ENCODE assay signal across 8 cellular contexts in genomic region chr17:39200957-39201510, GRCh38. TPM values are rescaled to one million over a fixed set of nuclear protein-coding genes. Genes with fewer than 3 reads are reported as not detected.
DNase-seq lines count a peak whose midpoint lies in the region; ATAC-seq and TF ChIP-seq lines count a peak whose summit lies in the region.

No MANE protein-coding gene starts in this region.

- H3K9me3 Mint-ChIP-seq in H9: peaks cover 0 to 7% of the 10 kb centered on the region in 2 experiments; a peak in 1 of 5 replicates
- H3K9me3 Mint-ChIP-seq in T-cell: no peaks in the 10 kb centered on the region

- H3K27ac ChIP-seq in H9 (ENCODE audit: insufficient read length, low read depth, low read length): peak overlapping the region; percentile 75
- H3K27ac ChIP-seq in skeletal muscle tissue (ENCODE audit: low read depth, low read length): peak overlapping the region; percentile 99

- peaks cover 26 to 31% of the 10 kb centered on the region in 2 experiments for H3K4me1 Mint-ChIP-seq in H9
- H3K4me1 Mint-ChIP-seq in T-cell: peaks cover 45 to 56% (median 52%) of the 10 kb centered on the region in 3 donors

- H4K8ac ChIP-seq in H9 (replicated peaks; ENCODE audit: insufficient read length, low read depth, low read length): no peak overlapping the region

- H2BK5ac ChIP-seq in H9 (ENCODE audit: insufficient read length, low read length): no peak overlapping the region

- peak overlapping the region; percentile 98 for H3K4me3 Mint-ChIP-seq in H9
- peak overlapping the region; percentile 91 to 99 (median 98) for H3K4me3 Mint-ChIP-seq in T-cell

- CTCF ChIA-PET in T-cell (lab: Charles Lee): interaction anchor here in 1 of 2 donors (0.7 to 1.1 kb wide), 2 partner anchors 16 to 137 kb away, joined by 3 read pairs; no protein-coding TSS in a partner anchor

- no peak overlapping the region for H3T11ph ChIP-seq in H9 (ENCODE audit: low read length)

- peak overlapping the region; percentile 97; the same call in 1 of the 2 replicates for H3K14ac ChIP-seq in H9 (ENCODE audit: insufficient read depth, low read length)

- peak overlapping the region; percentile 99 for H3K9ac ChIP-seq in H9 (ENCODE audit: extremely low read depth, insufficient read length, low read length)
- H3K9ac ChIP-seq in skeletal muscle tissue (ENCODE audit: low read depth in 1 of 3, low read length in 3 of 3): peak overlapping the region; percentile 86 to 96 (median 91)

- H3K4me1 ChIP-seq in H9 (ENCODE audit: insufficient read depth, low read length) (no peaks in the 10 kb centered on the region; the same call in 1 of the 2 replicates), skeletal muscle tissue (ENCODE audit: control insufficient read depth in 3 of 3, insufficient read depth in 3 of 3, low read length in 3 of 3) (peaks cover 32 to 41% (median 36%) of the 10 kb centered on the region in 3 donors)

- peak overlapping the region; percentile 88 for H3K4me2 ChIP-seq in H9 (ENCODE audit: insufficient read depth, insufficient read length, low read length)

- no peak overlapping the region for H2AFZ ChIP-seq in H9 (ENCODE audit: low read length)

- no peaks in the 10 kb centered on the region for H3K27me3 Mint-ChIP-seq in H9 (ENCODE audit: low read depth)
- H3K27me3 Mint-ChIP-seq in T-cell: no peaks in the 10 kb centered on the region

- H3K36me3 ChIP-seq in skeletal muscle tissue (ENCODE audit: control insufficient read depth in 3 of 3, insufficient read depth in 3 of 3, low read length in 3 of 3): peaks cover 36 to 39% (median 39%) of the 10 kb centered on the region in 3 donors

- no peak overlapping the region for H2BK12ac ChIP-seq in H9 (ENCODE audit: insufficient read length, low read depth, low read length)

- H4K5ac ChIP-seq in H9 (ENCODE audit: insufficient read length, low read depth, low read length): no peak overlapping the region

- POLR2A ChIA-PET in T-cell (lab: Charles Lee): no interaction called here

- TF ChIP-seq CTCF in H9 (conservative IDR thresholded peaks at IDR 0.05) (no peak), foreskin fibroblast (IDR thresholded peaks at IDR 0.05; ENCODE audit: low read depth, low read length) (no peak)

- H3K9me3 ChIP-seq in H9 (ENCODE audit: control insufficient read depth, low read depth, low read length) (no peaks in the 10 kb centered on the region), skeletal muscle tissue (ENCODE audit: control insufficient read depth in 3 of 3, low read length in 3 of 3) (no peaks in the 10 kb centered on the region)

- H3K23me2 ChIP-seq in H9 (ENCODE audit: insufficient read length, low read depth, low read length, poor library complexity, severe bottlenecking): peaks cover 8% of the 10 kb centered on the region

- H4K20me1 ChIP-seq in H9 (ENCODE audit: control insufficient read depth, insufficient read depth, insufficient read length): no peaks in the 10 kb centered on the region

- H3K79me2 ChIP-seq in H9 (ENCODE audit: insufficient read depth, low read length): peaks cover 6% of the 10 kb centered on the region; the same call in 1 of the 2 replicates

- ATAC-seq in T-cell (replicated peaks in 1 of 4): no peak
- ATAC-seq in GM18519 (IDR thresholded peaks at IDR 0.05; ENCODE audit: low FRiP score, unreplicated experiment): no peak
- ATAC-seq in GM19467 (IDR thresholded peaks at IDR 0.05; ENCODE audit: unreplicated experiment): no peak

- H2BK120ac ChIP-seq in H9 (ENCODE audit: low read depth, low read length, poor library complexity, severe bottlenecking): no peak overlapping the region

- no peaks in the 10 kb centered on the region for H3K79me1 ChIP-seq in H9 (ENCODE audit: insufficient read depth, low read depth, low read length, poor library complexity, severe bottlenecking)

- no peak overlapping the region for H3K23ac ChIP-seq in H9 (ENCODE audit: insufficient read length, low read depth, low read length)

- no peak overlapping the region for H2BK15ac ChIP-seq in H9 (ENCODE audit: low read depth, low read length)

- peak overlapping the region; percentile 77 to 89 for H3K4me3 ChIP-seq in foreskin fibroblast (ENCODE audit: low read depth in 1 of 2, low read length in 2 of 2)
- peak overlapping the region; percentile 85 to 98 (median 91) for H3K4me3 ChIP-seq in skeletal muscle tissue (ENCODE audit: low read length in 3 of 3)

- H4K91ac ChIP-seq in H9 (ENCODE audit: insufficient read length, low read depth, low read length): no peak overlapping the region

- H3K18ac ChIP-seq in H9 (ENCODE audit: insufficient read length, low read depth, low read length): no peak overlapping the region

- DNase-seq in H9: no peak
- DNase-seq in T-cell: no peak
- no peak for DNase-seq in foreskin fibroblast
- DNase-seq in NCI-H446 treated with DMSO at 0.1 percent for 48 hours (lab: John Stamatoyannopoulos, UW): no peak
- DNase-seq in occipital lobe (lab: John Stamatoyannopoulos, UW): no peak

- no peak overlapping the region; the same call in 1 of the 2 replicates for H3K4ac ChIP-seq in H9 (ENCODE audit: low read depth, low read length)

- H3K27ac Mint-ChIP-seq in H9: peak overlapping the region; percentile 99 to 100 (median 100)
- peak overlapping the region; percentile 100 for H3K27ac Mint-ChIP-seq in T-cell

- H3K36me3 Mint-ChIP-seq in H9 (ENCODE audit: insufficient read depth in 1 of 3, low read depth in 3 of 3) (peaks cover 39 to 52% (median 51%) of the 10 kb centered on the region in 3 experiments), T-cell (peaks cover 40% of the 10 kb centered on the region)

- no peak overlapping the region for H2BK20ac ChIP-seq in H9 (ENCODE audit: low read depth, low read length, poor library complexity, severe bottlenecking)

- no CpG with 5 or more reads among the region's 11 CpGs for WGBS in H9 (ENCODE audit: extremely low coverage, insufficient read length, low lambda C conversion rate)

- H2AK5ac ChIP-seq in H9 (ENCODE audit: insufficient read length, low read length): no peak overlapping the region

- H3K56ac ChIP-seq in H9 (ENCODE audit: insufficient read length, low read depth, low read length): no peak overlapping the region

- H3K27me3 ChIP-seq in H9 (ENCODE audit: insufficient read depth, low read length) (no peaks in the 10 kb centered on the region), skeletal muscle tissue (ENCODE audit: control insufficient read depth in 3 of 3, insufficient read depth in 3 of 3, low read length in 3 of 3) (no peaks in the 10 kb centered on the region)

RNA-seq across cellular contexts. Expression of gene RPL19, which starts 1.0 kb away (rescaled TPM):
- total RNA-seq in H9 (2021) (2,038 and 2,051 TPM in 2 replicates), T-cell (1,000 to 10,000 TPM; 2,988 to 3,293 (median 3,174) TPM), skeletal muscle tissue (1,766 TPM), occipital lobe (958 TPM)

RNA-seq across cellular contexts. Expression of gene CACNB1, which starts 3.6 kb away (rescaled TPM):
- total RNA-seq in H9 (2021) (17.5 and 20.0 TPM in 2 replicates), T-cell (10 to 100 TPM; 10.8 to 23.2 (median 21.4) TPM), skeletal muscle tissue (146 TPM), occipital lobe (20.6 TPM)

RNA-seq across cellular contexts. Expression of gene STAC2, which starts 24.7 kb away (rescaled TPM):
- 1.5 and 2.5 TPM in 2 replicates for total RNA-seq in H9 (2021)
- total RNA-seq in T-cell: under 1 TPM in 3 of 5 donors, not detected in 2; 0.12 to 0.15 (median 0.13) TPM
- not detected for total RNA-seq in skeletal muscle tissue
- 0.31 TPM for total RNA-seq in occipital lobe

RNA-seq across cellular contexts. Expression of gene ARL5C, which starts 35.1 kb away (rescaled TPM):
- total RNA-seq in H9 (2021) (not detected in 2 replicates), T-cell (under 1 TPM in 1 of 5 donors, not detected in 4; 0.90 TPM), skeletal muscle tissue (under 0.01 TPM), occipital lobe (not detected)

RNA-seq across cellular contexts. Expression of gene PLXDC1, which starts 49.6 kb away (rescaled TPM):
- 1.6 and 2.0 TPM in 2 replicates for total RNA-seq in H9 (2021)
- total RNA-seq in T-cell: 10 to 100 TPM in 3 of 5 donors, 1 to 10 TPM in 2; 6.3 to 74.9 (median 13.9) TPM
- total RNA-seq in skeletal muscle tissue: 0.52 TPM
- total RNA-seq in occipital lobe: 9.4 TPM
